24 cellular contexts compared by ENCODE assay signal in genomic region chr3:148756306-148756705, GRCh38. TPM values are rescaled to one million over a fixed set of nuclear protein-coding genes. Genes with fewer than 3 reads are reported as not detected.
"Had no signal": no experiment of that assay in that cellular context is flagged by ENCODE, and none has a peak within 500 bp of the region (broad histone marks: within the 10 kb centered on the region; RNA-seq: fewer than 3 reads in every experiment).

No MANE protein-coding gene starts in this region.

- H3K4me1 ChIP-seq: breast epithelium, colonic mucosa, left ventricle myocardium inferior, prostate gland, testis, uterus had no signal

- H3K9me3 Mint-ChIP-seq: activated naive CD4-positive, alpha-beta T cell treated with anti-CD3 and anti-CD28 coated beads for 36 hours; activated naive CD8-positive, alpha-beta T cell treated with anti-CD3 and anti-CD28 coated beads, Interleukin-2, amount 10 ng/mL, durations not matched to agents 7 days and 5 days had no signal

- H3K27me3 ChIP-seq: breast epithelium, colonic mucosa, ovary, testis, uterus had no signal

- H3K27me3 Mint-ChIP-seq: activated CD4-positive, alpha-beta memory T cell treated with anti-CD3 and anti-CD28 coated beads for 36 hours; activated naive CD8-positive, alpha-beta T cell treated with anti-CD3 and anti-CD28 coated beads, Interleukin-2, amount 10 ng/mL, durations not matched to agents 7 days and 5 days; effector memory CD8-positive, alpha-beta T cell had no signal

- H3K4me1 Mint-ChIP-seq: activated naive CD8-positive, alpha-beta T cell treated with anti-CD3 and anti-CD28 coated beads, Interleukin-2, amount 10 ng/mL, durations not matched to agents 7 days and 5 days; natural killer cell had no signal

- H3K4me3 Mint-ChIP-seq: activated CD4-positive, alpha-beta memory T cell treated with anti-CD3 and anti-CD28 coated beads for 36 hours; activated naive CD4-positive, alpha-beta T cell treated with anti-CD3 and anti-CD28 coated beads for 36 hours; activated naive CD8-positive, alpha-beta T cell treated with anti-CD3 and anti-CD28 coated beads, Interleukin-2, amount 10 ng/mL, durations not matched to agents 7 days and 5 days; activated T-cell treated with anti-CD3 and anti-CD28 coated beads, Interleukin-2, amount 50 U/mL, for 72 hours; effector memory CD8-positive, alpha-beta T cell; natural killer cell had no signal

- DNase-seq: activated CD4-positive, alpha-beta memory T cell treated with anti-CD3 and anti-CD28 coated beads for 36 hours; activated CD4-positive, alpha-beta T cell treated with anti-CD3 and anti-CD28 coated beads for 48 hours; activated effector memory CD4-positive, alpha-beta T cell treated with Interleukin-2 at 50 U/mL for 16 hours; activated naive CD4-positive, alpha-beta T cell treated with anti-CD3 and anti-CD28 coated beads for 36 hours; activated naive CD8-positive, alpha-beta T cell treated with anti-CD3 and anti-CD28 coated beads, Interleukin-2, amount 10 ng/mL, durations not matched to agents 7 days and 5 days; activated T-cell treated with anti-CD3 and anti-CD28 coated beads, Interleukin-2, amount 50 U/mL, for 72 hours; amniotic stem cell; colonic mucosa; dorsolateral prefrontal cortex; effector memory CD8-positive, alpha-beta T cell; hippocampal formation; left ventricle myocardium inferior; natural killer cell; ovary; stimulated activated CD4-positive, alpha-beta T cell treated with anti-CD3 and anti-CD28 coated beads, Interleukin-4, amount 100 ng/mL, for 1 hour; stimulated activated naive CD4-positive, alpha-beta T cell; testis; trophoblast cell; uterus had no signal

- H3K27ac ChIP-seq: colonic mucosa, dorsolateral prefrontal cortex, left ventricle myocardium inferior, ovary, prostate gland, testis, uterus had no signal

- H3K9me3 ChIP-seq: breast epithelium, colonic mucosa, ovary, prostate gland, testis, uterus had no signal

- H3K27ac Mint-ChIP-seq: activated CD4-positive, alpha-beta memory T cell treated with anti-CD3 and anti-CD28 coated beads for 36 hours; activated naive CD4-positive, alpha-beta T cell treated with anti-CD3 and anti-CD28 coated beads for 36 hours; activated naive CD8-positive, alpha-beta T cell treated with anti-CD3 and anti-CD28 coated beads, Interleukin-2, amount 10 ng/mL, durations not matched to agents 7 days and 5 days; activated T-cell treated with anti-CD3 and anti-CD28 coated beads, Interleukin-2, amount 50 U/mL, for 72 hours; effector memory CD8-positive, alpha-beta T cell; natural killer cell had no signal

- H3K36me3 Mint-ChIP-seq: activated CD4-positive, alpha-beta memory T cell treated with anti-CD3 and anti-CD28 coated beads for 36 hours; activated naive CD8-positive, alpha-beta T cell treated with anti-CD3 and anti-CD28 coated beads, Interleukin-2, amount 10 ng/mL, durations not matched to agents 7 days and 5 days; natural killer cell had no signal

- H3K4me3 ChIP-seq: breast epithelium, colonic mucosa, dorsolateral prefrontal cortex, left ventricle myocardium inferior, ovary, prostate gland, testis, uterus had no signal

- ATAC-seq: activated T-cell treated with anti-CD3 and anti-CD28 coated beads, Interleukin-2, amount 50 U/mL, for 72 hours; effector memory CD8-positive, alpha-beta T cell; esophagus mucosa; natural killer cell had no signal

- H3K36me3 ChIP-seq: breast epithelium, colonic mucosa, left ventricle myocardium inferior, ovary, prostate gland, uterus had no signal

RNA-seq across cellular contexts. Expression of gene AGTR1, which starts 58.6 kb away (rescaled TPM):
- total RNA-seq: activated CD4-positive, alpha-beta memory T cell treated with anti-CD3 and anti-CD28 coated beads for 36 hours; activated naive CD4-positive, alpha-beta T cell treated with anti-CD3 and anti-CD28 coated beads for 36 hours; activated naive CD8-positive, alpha-beta T cell treated with anti-CD3 and anti-CD28 coated beads, Interleukin-2, amount 10 ng/mL, durations not matched to agents 7 days and 5 days; activated T-cell treated with anti-CD3 and anti-CD28 coated beads, Interleukin-2, amount 50 U/mL, for 72 hours; endothelial cell of umbilical vein; lung microvascular endothelial cell; natural killer cell had no signal
